Comparison of ENCODE assay signal across 17 cellular contexts in the genomic region with DNA sequence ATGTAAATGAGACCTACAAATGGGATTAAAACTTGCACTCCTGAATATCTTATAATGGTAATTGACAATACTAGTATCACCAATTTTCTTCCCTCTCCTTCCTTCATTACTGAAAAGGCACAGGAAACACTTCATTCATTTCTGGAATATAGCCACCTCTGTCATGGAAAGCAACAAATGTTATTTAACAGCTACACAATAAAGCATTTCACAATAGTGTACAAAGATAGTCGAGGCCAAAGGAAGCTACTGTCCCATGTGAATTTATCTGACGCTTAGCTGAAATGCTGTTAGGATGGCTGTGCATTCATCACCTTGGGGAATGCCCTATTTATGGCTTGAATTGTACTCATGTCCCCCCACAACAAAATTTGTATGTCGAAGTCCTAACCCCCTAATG.
"Had no signal": no experiment of that assay in that cellular context is flagged by ENCODE, and none has a peak within 500 bp of the region (broad histone marks: within the 10 kb centered on the region; RNA-seq: fewer than 3 reads in every experiment).

No MANE protein-coding gene starts in this region.

- H3K4me3 ChIP-seq: right atrium auricular region, spleen, thoracic aorta, upper lobe of right lung had no signal

- H3K4me1 ChIP-seq: right atrium auricular region, spleen, upper lobe of right lung had no signal

- H3K9me3 ChIP-seq: thoracic aorta, upper lobe of right lung had no signal

- H3K27me3 ChIP-seq: brain microvascular endothelial cell, right atrium auricular region, spleen, upper lobe of right lung had no signal

- H3K36me3 ChIP-seq: brain microvascular endothelial cell, right atrium auricular region, spleen, thoracic aorta, upper lobe of right lung had no signal

- DNase-seq: activated B cell treated with CpG ODN at 0.5 μM for 24 hours; activated CD4-positive, alpha-beta T cell treated with anti-CD3 and anti-CD28 coated beads for 48 hours; activated CD8-positive, alpha-beta memory T cell treated with anti-CD3 and anti-CD28 coated beads for 24 hours; activated naive CD8-positive, alpha-beta T cell treated with anti-CD3 and anti-CD28 coated beads for 36 hours; anterior cingulate cortex; cortex of kidney; effector memory CD8-positive, alpha-beta T cell; kidney glomerular epithelial cell; nucleus accumbens; spleen; upper lobe of right lung had no signal

- FAIRE-seq: TTC549 had no signal

- H3K27ac ChIP-seq: brain microvascular endothelial cell, epithelial cell of prostate, right atrium auricular region, spleen, thoracic aorta, upper lobe of right lung had no signal

- ATAC-seq: effector memory CD8-positive, alpha-beta T cell; natural killer cell treated with Interleukin-12 subunit alpha and Interleukin-12 subunit beta and Interleukin-15 and Interleukin-18, amount 100 ng/mL, for 72 hours; upper lobe of right lung had no signal
